18 cellular contexts compared by ENCODE assay signal in the genomic region with DNA sequence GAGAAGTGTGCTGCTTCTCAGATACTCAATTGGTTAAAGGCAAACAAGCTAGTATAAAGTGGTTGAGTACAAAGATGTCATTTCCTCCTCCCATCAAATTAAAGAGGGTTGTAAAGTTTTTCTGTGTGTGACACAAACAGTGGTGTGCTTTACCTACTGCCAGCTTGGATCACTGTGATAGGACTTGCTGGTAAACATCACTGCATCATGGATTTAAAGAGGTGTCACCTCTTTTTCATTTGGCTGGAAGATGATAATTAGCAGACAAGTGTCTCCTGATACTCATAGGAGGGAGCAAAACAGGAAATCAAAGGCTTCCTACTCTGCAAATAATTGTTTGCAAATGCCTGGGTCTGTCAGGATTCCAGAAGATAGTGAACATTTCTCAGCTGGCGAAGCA.
"Had no signal": no experiment of that assay in that cellular context is flagged by ENCODE, and none has a peak within 500 bp of the region (broad histone marks: within the 10 kb centered on the region; RNA-seq: fewer than 3 reads in every experiment).

No MANE protein-coding gene starts in this region.

- H3K27ac Mint-ChIP-seq: activated naive CD4-positive, alpha-beta T cell treated with anti-CD3 and anti-CD28 coated beads, Interleukin-2, amount 50 U/mL, for 24 hours; activated T-cell treated with anti-CD3 and anti-CD28 coated beads, Interleukin-2, amount 50 U/mL, for 72 hours; dendritic cell treated with granulocyte-macrophage colony-stimulating factor and Interleukin-4, amounts not matched to agents 40 ng/mL and 50 ng/mL, for 4 days; natural killer cell treated with Interleukin-12 subunit alpha and Interleukin-12 subunit beta and Interleukin-15 and Interleukin-18, amount 100 ng/mL, for 72 hours; stimulated activated naive B cell treated with anti-CD40 and anti-IgM and Interleukin-4, amounts not matched to agents 10 μg/mL and 1 μg/mL and 100 μg/mL, for 72 hours had no signal

- H3K27me3 ChIP-seq: neutrophil, pancreas, spleen had no signal

- DNase-seq: activated CD4-positive, alpha-beta T cell treated with anti-CD3 and anti-CD28 coated beads for 1 hour; activated CD8-positive, alpha-beta memory T cell treated with anti-CD3 and anti-CD28 coated beads for 24 hours; activated gamma-delta T cell; activated T-cell treated with anti-CD3 and anti-CD28 coated beads, Interleukin-2, amount 50 U/mL, for 72 hours; effector memory CD4-positive, alpha-beta T cell; foreskin fibroblast; pancreas; spleen; stimulated activated CD4-positive, alpha-beta T cell treated with anti-CD3 and anti-CD28 coated beads, Interleukin-4, amount 100 ng/mL, for 4 hours; stimulated activated naive B cell treated with anti-CD40 and anti-IgM and Interleukin-4, amounts not matched to agents 10 μg/mL and 1 μg/mL and 100 μg/mL, for 72 hours; T-helper 2 cell had no signal

- H3K36me3 Mint-ChIP-seq: activated naive CD4-positive, alpha-beta T cell treated with anti-CD3 and anti-CD28 coated beads, Interleukin-2, amount 50 U/mL, for 24 hours; natural killer cell treated with Interleukin-12 subunit alpha and Interleukin-12 subunit beta and Interleukin-15 and Interleukin-18, amount 100 ng/mL, for 72 hours; stimulated activated naive B cell treated with anti-CD40 and anti-IgM and Interleukin-4, amounts not matched to agents 10 μg/mL and 1 μg/mL and 100 μg/mL, for 72 hours had no signal

- H3K4me3 Mint-ChIP-seq: activated naive CD4-positive, alpha-beta T cell treated with anti-CD3 and anti-CD28 coated beads, Interleukin-2, amount 50 U/mL, for 24 hours; activated T-cell treated with anti-CD3 and anti-CD28 coated beads, Interleukin-2, amount 50 U/mL, for 72 hours; dendritic cell treated with granulocyte-macrophage colony-stimulating factor and Interleukin-4, amounts not matched to agents 40 ng/mL and 50 ng/mL, for 4 days; natural killer cell treated with Interleukin-12 subunit alpha and Interleukin-12 subunit beta and Interleukin-15 and Interleukin-18, amount 100 ng/mL, for 72 hours; stimulated activated naive B cell treated with anti-CD40 and anti-IgM and Interleukin-4, amounts not matched to agents 10 μg/mL and 1 μg/mL and 100 μg/mL, for 72 hours had no signal

- H3K27me3 Mint-ChIP-seq: activated naive CD4-positive, alpha-beta T cell treated with anti-CD3 and anti-CD28 coated beads, Interleukin-2, amount 50 U/mL, for 24 hours; dendritic cell treated with granulocyte-macrophage colony-stimulating factor and Interleukin-4, amounts not matched to agents 40 ng/mL and 50 ng/mL, for 4 days; natural killer cell treated with Interleukin-12 subunit alpha and Interleukin-12 subunit beta and Interleukin-15 and Interleukin-18, amount 100 ng/mL, for 72 hours; stimulated activated naive B cell treated with anti-CD40 and anti-IgM and Interleukin-4, amounts not matched to agents 10 μg/mL and 1 μg/mL and 100 μg/mL, for 72 hours had no signal

- H3K9me3 ChIP-seq: neutrophil, pancreas, spleen, thoracic aorta had no signal

- H3K4me3 ChIP-seq: pancreas, spleen, thoracic aorta had no signal

- H3K9me3 Mint-ChIP-seq: activated naive CD4-positive, alpha-beta T cell treated with anti-CD3 and anti-CD28 coated beads, Interleukin-2, amount 50 U/mL, for 24 hours; activated T-cell treated with anti-CD3 and anti-CD28 coated beads, Interleukin-2, amount 50 U/mL, for 72 hours; dendritic cell treated with granulocyte-macrophage colony-stimulating factor and Interleukin-4, amounts not matched to agents 40 ng/mL and 50 ng/mL, for 4 days; natural killer cell treated with Interleukin-12 subunit alpha and Interleukin-12 subunit beta and Interleukin-15 and Interleukin-18, amount 100 ng/mL, for 72 hours; stimulated activated naive B cell treated with anti-CD40 and anti-IgM and Interleukin-4, amounts not matched to agents 10 μg/mL and 1 μg/mL and 100 μg/mL, for 72 hours had no signal

- H3K27ac ChIP-seq: neutrophil, pancreas, spleen, thoracic aorta, VCaP had no signal

- H3K36me3 ChIP-seq: neutrophil, pancreas, spleen, thoracic aorta had no signal

- ATAC-seq: activated T-cell treated with anti-CD3 and anti-CD28 coated beads, Interleukin-2, amount 50 U/mL, for 72 hours; natural killer cell treated with Interleukin-12 subunit alpha and Interleukin-12 subunit beta and Interleukin-15 and Interleukin-18, amount 100 ng/mL, for 72 hours; sciatic nerve; stimulated activated naive B cell treated with anti-CD40 and anti-IgM and Interleukin-4, amounts not matched to agents 10 μg/mL and 1 μg/mL and 100 μg/mL, for 72 hours had no signal
